8 cellular contexts compared by ENCODE assay signal in genomic region chr9:109320734-109321448, GRCh38. TPM values are rescaled to one million over a fixed set of nuclear protein-coding genes. Genes with fewer than 3 reads are reported as not detected.
DNase-seq lines count a peak whose midpoint lies in the region; ATAC-seq, FAIRE-seq and TF ChIP-seq lines count a peak whose summit lies in the region.

Gene EPB41L4B (minus strand): TSS chr9:109321059. CDS start chr9:109320446, 613 bp downstream.

- H3K4me3 Mint-ChIP-seq in astrocyte (ENCODE audit: unreplicated experiment), result peak within 1 kb of the TSS; percentile 83

- H3K27me3 Mint-ChIP-seq in astrocyte (ENCODE audit: low read depth, unreplicated experiment), result peaks cover 32% of the 10 kb centered on the region

- no peaks in the 10 kb centered on the region for H3K9me3 ChIP-seq in astrocyte (ENCODE audit: insufficient read depth, low read depth, low read length)

- peaks cover 2% of the 10 kb centered on the region for H3K9me3 Mint-ChIP-seq in astrocyte (ENCODE audit: unreplicated experiment)

- H3K36me3 Mint-ChIP-seq in astrocyte (ENCODE audit: low read depth, unreplicated experiment), result no peaks in the 10 kb centered on the region

- H3K27ac ChIP-seq in astrocyte (ENCODE audit: low read depth, low read length), result no peak within 1 kb of the TSS

- H3K27ac Mint-ChIP-seq in astrocyte (ENCODE audit: unreplicated experiment), result peak within 1 kb of the TSS; percentile 9

- peak within 1 kb of the TSS; percentile 80 for H3K4me2 ChIP-seq in astrocyte (ENCODE audit: low read length)

- no peaks in the 10 kb centered on the region for H4K20me1 ChIP-seq in astrocyte (ENCODE audit: insufficient read depth, low read length)

- TF ChIP-seq CTCF in GM13977 (IDR thresholded peaks at IDR 0.05; ENCODE audit: extremely low read depth, insufficient read depth, missing control alignments) (peak; percentile 98), astrocyte (IDR thresholded peaks at IDR 0.05; ENCODE audit: insufficient read depth, low read depth, low read length) (peak; percentile 53), retinal pigment epithelial cell (conservative IDR thresholded peaks at IDR 0.05; ENCODE audit: low read depth, low read length) (peak; percentile 80)

- H3K4me3 ChIP-seq in astrocyte (ENCODE audit: insufficient read depth, low read depth, low read length) (peak within 1 kb of the TSS; percentile 41), retinal pigment epithelial cell (ENCODE audit: low read length) (peak within 1 kb of the TSS; percentile 55)

- H3K4me1 ChIP-seq in astrocyte (ENCODE audit: insufficient read depth, low read length), result peaks cover 7% of the 10 kb centered on the region

- H3K9ac ChIP-seq in astrocyte (ENCODE audit: low read length), result peak within 1 kb of the TSS; percentile 35

- no peak for FAIRE-seq in astrocyte (lab: Jason Lieb, UNC)

- H3K36me3 ChIP-seq in astrocyte (ENCODE audit: insufficient read depth, low read length), result no peaks in the 10 kb centered on the region

- in situ Hi-C loops in GM13977 (cut with MboI; ENCODE audit: low pct_unique_long_range_greater_than_20kb, low sequenced_read_pairs, unreplicated experiment), result no loop called here

- H3K4me1 Mint-ChIP-seq in astrocyte (ENCODE audit: low read depth, unreplicated experiment), result peaks cover 3% of the 10 kb centered on the region

- H2AFZ ChIP-seq in astrocyte (ENCODE audit: low read depth, low read length), result peak within 1 kb of the TSS; percentile 36

- H3K79me2 ChIP-seq in astrocyte (ENCODE audit: insufficient read depth, low read length), result no peaks in the 10 kb centered on the region

- peak; percentile 97 for ATAC-seq in HG02870 (IDR thresholded peaks at IDR 0.05; ENCODE audit: unreplicated experiment)

- H3K27me3 ChIP-seq in astrocyte (ENCODE audit: insufficient read depth, low read length), result peaks cover 40% of the 10 kb centered on the region

- peak; percentile 92 for DNase-seq in GM13977 (ENCODE audit: low spot score)
- DNase-seq in NCI-H146 treated with DMSO at 0.1 percent for 48 hours (lab: John Stamatoyannopoulos, UW; ENCODE audit: unreplicated experiment), result peak; percentile 74
- DNase-seq in T-helper 9 cell, result peak; percentile 70
- peak; percentile 51 for DNase-seq in astrocyte (ENCODE audit: low read depth)
- DNase-seq in hippocampal formation (lab: John Stamatoyannopoulos, UW), result peak; percentile 57 to 65
- DNase-seq in retinal pigment epithelial cell (ENCODE audit: low read depth), result peak; percentile 52
- no peak for DNase-seq in GF-D8 (lab: John Stamatoyannopoulos, UW)

RNA-seq across cellular contexts. Expression of gene EPB41L4B, which starts in this region (rescaled TPM):
- 1.2 and 2.0 TPM in 2 replicates for total RNA-seq in astrocyte
